Comparison of ENCODE assay signal across 2 cellular contexts in genomic region chr3:195903950-195904290, GRCh38.
TF ChIP-seq lines count a peak whose summit lies in the region.

No MANE protein-coding gene starts in this region.

TF ChIP-seq in SK-N-SH treated with all-trans-retinoic acid at 6 μM for 48 hours, 23 proteins besides CTCF, POLR2A, EP300 and RAD21 (continued from another document):
- TF ChIP-seq TSHZ2 (CRISPR knock-in tag; IDR thresholded peaks at IDR 0.05) (no peak), ZNF565 (CRISPR knock-in tag; conservative IDR thresholded peaks at IDR 0.05; ENCODE audit: low read depth) (no peak), ISL1 (CRISPR knock-in tag; IDR thresholded peaks at IDR 0.05) (no peak), OSR1 (CRISPR knock-in tag; IDR thresholded peaks at IDR 0.05) (no peak), POU6F1 (CRISPR knock-in tag; IDR thresholded peaks at IDR 0.05; ENCODE audit: borderline replicate concordance, low read depth) (no peak), TCF4 (CRISPR knock-in tag; IDR thresholded peaks at IDR 0.05; ENCODE audit: borderline replicate concordance) (no peak)

TF ChIP-seq in GM12891, 5 proteins besides CTCF, POLR2A, EP300 and RAD21 (continued from another document):
- no peak for TF ChIP-seq SPI1 (IDR thresholded peaks at IDR 0.05; ENCODE audit: low read depth, low read length)
